In the genomic region with DNA sequence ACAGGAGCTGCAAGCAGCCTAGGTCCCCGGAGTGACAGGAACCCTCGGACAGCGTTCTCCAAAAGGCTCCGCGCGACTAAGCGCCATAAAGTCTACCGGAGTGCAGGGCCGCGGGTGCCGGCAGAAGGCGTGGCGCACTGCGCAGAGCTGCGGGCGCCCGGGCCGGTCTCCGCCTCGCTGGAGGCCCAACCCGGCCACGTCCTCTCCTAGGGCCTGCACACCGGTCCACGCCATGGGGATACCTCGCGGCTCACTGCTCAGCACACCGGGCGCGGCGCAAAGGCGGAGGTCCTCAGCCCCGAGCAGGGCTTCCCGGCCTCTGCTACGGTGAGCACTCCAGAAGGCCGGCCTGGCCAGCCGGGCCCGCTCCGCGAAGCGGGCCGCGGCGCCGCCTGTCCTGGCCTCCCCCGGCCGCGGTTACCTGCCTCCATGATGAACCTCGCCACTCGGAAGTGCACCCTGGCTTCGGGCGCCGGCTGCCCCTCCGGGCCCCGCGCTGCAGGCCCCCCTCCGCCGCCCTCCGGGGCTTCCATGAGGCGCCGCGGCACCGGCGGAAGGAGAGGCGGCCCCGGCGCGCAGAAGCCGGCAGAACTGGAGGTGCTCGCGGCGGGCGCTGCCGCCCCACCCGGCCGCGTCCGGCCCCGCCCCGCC, we compare ENCODE assay signal across 8 cellular contexts. TPM values are rescaled to one million over a fixed set of nuclear protein-coding genes. Genes with fewer than 3 reads are reported as not detected.
DNase-seq lines count a peak whose midpoint lies in the region; ATAC-seq and TF ChIP-seq lines count a peak whose summit lies in the region.

CCNQ (minus strand) TSS at position 599 of the 651 bp plus-strand sequence; CDS start at position 533, 66 bp downstream.

- peaks cover 4% of the 10 kb centered on the region for H3K36me3 Mint-ChIP-seq in IgD-negative memory B cell

- H3K27ac ChIP-seq in urinary bladder (ENCODE audit: low read depth) = no peak within 1 kb of the TSS

- H3K9me3 Mint-ChIP-seq in IgD-negative memory B cell = peaks cover 0 to 2% (median 0%) of the 10 kb centered on the region in 3 donors

- peak within 1 kb of the TSS; percentile 80 for H3K4me3 ChIP-seq in urinary bladder (ENCODE audit: low read depth, low read length)

- H3K36me3 ChIP-seq in urinary bladder (ENCODE audit: insufficient read depth) = peaks cover 3% of the 10 kb centered on the region

- peaks cover 2% of the 10 kb centered on the region for H3K27me3 Mint-ChIP-seq in IgD-negative memory B cell

- peak; percentile 47 for ATAC-seq in GM21576 (IDR thresholded peaks at IDR 0.05; ENCODE audit: unreplicated experiment)

- peaks cover 17 to 30% (median 27%) of the 10 kb centered on the region in 3 donors for H3K4me1 Mint-ChIP-seq in IgD-negative memory B cell

- WGBS in urinary bladder = under 1% methylated on average over 60 of the region's 79 CpGs

- DNase-seq in GM03348 (ENCODE audit: low spot score) (peak; percentile 40), erythroblast (lab: John Stamatoyannopoulos, UW) (peak; percentile 53 to 60), myocyte (ENCODE audit: low read depth) (peak; percentile 17), NCI-H2029 treated with DMSO at 0.1 percent for 48 hours (lab: John Stamatoyannopoulos, UW) (no peak)
- peak; percentile 23 for DNase-seq in activated CD4-positive, alpha-beta T cell treated with anti-CD3 and anti-CD28 coated beads for 48 hours

- peak; percentile 31 for TF ChIP-seq POLR2A in erythroblast (IDR thresholded peaks at IDR 0.05; ENCODE audit: low read length)

- H3K4me3 Mint-ChIP-seq in IgD-negative memory B cell = peak within 1 kb of the TSS; percentile 91 to 98 (median 94)

- peak within 1 kb of the TSS; percentile 59 to 86 (median 83) for H3K27ac Mint-ChIP-seq in IgD-negative memory B cell

- no peaks in the 10 kb centered on the region for H3K4me1 ChIP-seq in urinary bladder (ENCODE audit: insufficient read depth)

RNA-seq across cellular contexts. Expression of gene CCNQ, which starts in this region (rescaled TPM):
- polyA plus RNA-seq in IgD-negative memory B cell (56.1 TPM), urinary bladder (33.1 TPM)
- total RNA-seq in myocyte (32.6 and 35.1 TPM in 2 replicates), urinary bladder (11.8 TPM)
- polyA plus RNA-seq in myocyte (2012) = 25.0 TPM
